ENCODE assay signal across 18 cellular contexts in genomic region chr9:127739614-127740322, GRCh38. TPM values are rescaled to one million over a fixed set of nuclear protein-coding genes. Genes with fewer than 3 reads are reported as not detected.
A peak's percentile ranks its signal among the peaks of the same experiment; 100 is the strongest.
DNase-seq lines count a peak whose midpoint lies in the region; TF ChIP-seq lines count a peak whose summit lies in the region.
"Had no signal": no experiment of that assay in that cellular context is flagged by ENCODE, and none has a peak within 500 bp of the region (broad histone marks: within the 10 kb centered on the region; RNA-seq: fewer than 3 reads in every experiment).

No MANE protein-coding gene starts in this region.

- H2AFZ ChIP-seq in neuronal stem cell (ENCODE audit: low read length) = peak overlapping the region; percentile 32

- H3K27ac ChIP-seq in esophagus squamous epithelium = peak overlapping the region; percentile 67 to 89 (median 86)
- H3K27ac ChIP-seq in neuronal stem cell (replicated peaks; ENCODE audit: low read length) = no peak overlapping the region
- H3K27ac ChIP-seq in uterus = peak overlapping the region; percentile 61 to 72
- H3K27ac ChIP-seq: colonic mucosa had no signal

- no peak overlapping the region for H4K8ac ChIP-seq in neuronal stem cell (ENCODE audit: low read depth, low read length)

- H3K18ac ChIP-seq in neuronal stem cell (ENCODE audit: low read length) = no peak overlapping the region

- H3K79me1 ChIP-seq in neuronal stem cell (ENCODE audit: low read depth, low read length) = no peaks in the 10 kb centered on the region

- peak overlapping the region; percentile 35 for H3K23ac ChIP-seq in neuronal stem cell (ENCODE audit: low read depth, low read length, poor library complexity)

- peak overlapping the region; percentile 74 for H2AK5ac ChIP-seq in neuronal stem cell (ENCODE audit: low read depth, low read length)

- H3K36me3 ChIP-seq in esophagus squamous epithelium (peaks cover 0 to 36% (median 0%) of the 10 kb centered on the region in 3 donors), neuronal stem cell (replicated peaks in 1 of 2; ENCODE audit: control insufficient read depth in 2 of 2, insufficient read depth in 2 of 2, low read length in 2 of 2) (peaks cover 0 to 6% of the 10 kb centered on the region in 2 donors), uterus (no peaks in the 10 kb centered on the region)
- H3K36me3 ChIP-seq: colonic mucosa had no signal

- TF ChIP-seq POLR2A in esophagus squamous epithelium (IDR thresholded peaks at IDR 0.05) (no peak), uterus (IDR thresholded peaks at IDR 0.05) (no peak)

- H3K4me3 ChIP-seq in esophagus squamous epithelium (peak overlapping the region in 1 of 4 donors; percentile 12), neuronal stem cell (ENCODE audit: low read length in 2 of 2) (no peak overlapping the region), uterus (no peak overlapping the region)
- H3K4me3 ChIP-seq: colonic mucosa, Peyer's patch had no signal

- TF ChIP-seq CTCF in esophagus squamous epithelium (IDR thresholded peaks at IDR 0.05) (no peak), uterus (IDR thresholded peaks at IDR 0.05) (no peak)

- WGBS in esophagus squamous epithelium, 2 donors = 53 to 60% methylated on average over 3 to 6 of the region's 18 CpGs
- no CpG with 5 or more reads among the region's 18 CpGs for WGBS in neuronal stem cell (ENCODE audit: extremely low coverage in 2 of 2, insufficient read length in 2 of 2, insufficient replicate concordance in 1 of 2), 2 donors

- H2BK15ac ChIP-seq in neuronal stem cell (ENCODE audit: low read length) = no peak overlapping the region

- H3K9me3 ChIP-seq in esophagus squamous epithelium (no peaks in the 10 kb centered on the region), neuronal stem cell (replicated peaks in 1 of 2; ENCODE audit: control insufficient read depth in 2 of 2, insufficient read depth in 1 of 2, low read depth in 1 of 2, low read length in 2 of 2) (no peaks in the 10 kb centered on the region), uterus (no peaks in the 10 kb centered on the region)
- H3K9me3 ChIP-seq: colonic mucosa, Peyer's patch had no signal

- intact Hi-C loops in esophagus squamous epithelium (cut with DNase I) (loop anchor here (5.0 to 10.0 kb wide), 3 partner anchors 43 to 183 kb away; partner anchors contain the start of gene AK1), uterus (cut with DNase I; ENCODE audit: low total_unique reads) (loop anchor here (5.0 kb wide), 1 partner anchor 128 kb away; no protein-coding TSS in a partner anchor)

- peak; percentile 71 for DNase-seq in DMS 273 (lab: John Stamatoyannopoulos, UW; ENCODE audit: unreplicated experiment)
- DNase-seq in DMS 273 treated with DMSO at 0.1 percent for 48 hours (lab: John Stamatoyannopoulos, UW) = no peak
- no peak for DNase-seq in esophagus squamous epithelium (lab: John Stamatoyannopoulos, UW)
- DNase-seq in neuronal stem cell (ENCODE audit: low spot score) = no peak
- DNase-seq in uterus = peak; percentile 40 to 53
- DNase-seq in NCI-H2196 treated with DMSO at 0.1 percent for 48 hours (lab: John Stamatoyannopoulos, UW; ENCODE audit: unreplicated experiment) = no peak
- DNase-seq in HCEC 1CT = no peak
- DNase-seq in NCI-H1930 (lab: John Stamatoyannopoulos, UW) = no peak
- DNase-seq: 8988T; activated CD4-positive, alpha-beta T cell treated with anti-CD3 and anti-CD28 coated beads for 4 hours; activated naive CD8-positive, alpha-beta T cell treated with anti-CD3 and anti-CD28 coated beads, Interleukin-2, amount 50 U/mL, for 24 hours; activated T-cell treated with anti-CD3 and anti-CD28 coated beads, Interleukin-2, amount 50 U/mL, for 1 hour; foreskin melanocyte; NCI-H1092 treated with DMSO at 0.1 percent for 48 hours; stimulated activated CD4-positive, alpha-beta T cell treated with anti-CD3 and anti-CD28 coated beads, Interleukin-2, amount 100 ng/mL, for 24 hours had no signal

- no peak overlapping the region for H3K4me2 ChIP-seq in neuronal stem cell (ENCODE audit: insufficient read depth, low read length, poor library complexity, severe bottlenecking)

- H2BK120ac ChIP-seq in neuronal stem cell (ENCODE audit: low read depth, low read length) = no peak overlapping the region

- H3K4me1 ChIP-seq in esophagus squamous epithelium (peaks cover 9 to 49% (median 21%) of the 10 kb centered on the region in 3 donors), neuronal stem cell (ENCODE audit: control insufficient read depth in 2 of 2, insufficient read depth in 1 of 2, low read depth in 1 of 2, low read length in 2 of 2) (peaks cover 8 to 17% of the 10 kb centered on the region in 2 donors), uterus (no peaks in the 10 kb centered on the region)
- H3K4me1 ChIP-seq: colonic mucosa had no signal

- H3K9ac ChIP-seq in neuronal stem cell (ENCODE audit: low read depth, low read length, poor library complexity) = no peak overlapping the region

- H2BK12ac ChIP-seq in neuronal stem cell (ENCODE audit: low read length) = no peak overlapping the region

- no peak overlapping the region for H3K4ac ChIP-seq in neuronal stem cell (ENCODE audit: low read length)

- peak overlapping the region; percentile 68 for H4K91ac ChIP-seq in neuronal stem cell (ENCODE audit: low read depth, low read length, poor library complexity)

- H3K14ac ChIP-seq in neuronal stem cell (ENCODE audit: low read length) = no peak overlapping the region

- peaks cover 0 to 8% (median 0%) of the 10 kb centered on the region in 4 donors for H3K27me3 ChIP-seq in esophagus squamous epithelium
- H3K27me3 ChIP-seq in neuronal stem cell (ENCODE audit: control insufficient read depth in 3 of 3, insufficient read depth in 3 of 3, low read depth in 1 of 3, low read length in 3 of 3) = peaks cover 0 to 3% (median 0%) of the 10 kb centered on the region in 3 experiments
- no peaks in the 10 kb centered on the region for H3K27me3 ChIP-seq in uterus
- H3K27me3 ChIP-seq: colonic mucosa had no signal

- peak overlapping the region; percentile 49 for H2BK5ac ChIP-seq in neuronal stem cell (ENCODE audit: low read length)

RNA-seq across cellular contexts. Expression of gene TOR2A, which starts 4.7 kb away (rescaled TPM):
- 10 to 100 TPM; 10.7 to 12.5 (median 11.5) TPM for total RNA-seq in esophagus squamous epithelium
- 16.4 TPM for polyA plus RNA-seq in neuronal stem cell (2013, experiment 1 of 2)
- polyA plus RNA-seq in neuronal stem cell (2013, experiment 2 of 2) = 16.7 TPM
- total RNA-seq in uterus = 10 to 100 TPM in 2 of 4 donors, 1 to 10 TPM in 2; 2.0 to 73.8 (median 7.0) TPM

RNA-seq across cellular contexts. Expression of gene TTC16, which starts 23.9 kb away (rescaled TPM):
- under 1 TPM in 2 of 4 donors, not detected in 2; under 0.01 to 0.23 TPM for total RNA-seq in esophagus squamous epithelium
- not detected for polyA plus RNA-seq in neuronal stem cell (2013, experiment 1 of 2)
- polyA plus RNA-seq in neuronal stem cell (2013, experiment 2 of 2) = not detected
- 10 to 100 TPM in 1 of 4 donors, under 1 TPM in 2, not detected in 1; 0.48 to 12.6 (median 0.67) TPM for total RNA-seq in uterus
- total RNA-seq: NCI-H460, Peyer's patch had no signal

RNA-seq across cellular contexts. Expression of gene PTRH1, which starts 24.3 kb away (rescaled TPM):
- total RNA-seq in esophagus squamous epithelium = 10 to 100 TPM in 3 of 4 donors, 1 to 10 TPM in 1; 4.5 to 12.6 (median 11.6) TPM
- polyA plus RNA-seq in neuronal stem cell (2013, experiment 1 of 2) = 4.0 TPM
- polyA plus RNA-seq in neuronal stem cell (2013, experiment 2 of 2) = 3.8 TPM
- 10 to 100 TPM in 2 of 4 donors, 1 to 10 TPM in 2; 3.8 to 18.4 (median 10.4) TPM for total RNA-seq in uterus

RNA-seq across cellular contexts. Expression of gene CFAP157, which starts 33.0 kb away (rescaled TPM):
- total RNA-seq in esophagus squamous epithelium (under 1 TPM in 1 of 4 donors, not detected in 3; 0.19 TPM), uterus (1 to 10 TPM in 3 of 4 donors, not detected in 1; 2.1 to 5.4 (median 4.4) TPM)
- 0.03 TPM for polyA plus RNA-seq in neuronal stem cell (2013, experiment 1 of 2)
- polyA plus RNA-seq in neuronal stem cell (2013, experiment 2 of 2) = 0.06 TPM
- total RNA-seq: NCI-H460 had no signal

RNA-seq across cellular contexts. Expression of gene SH2D3C, which starts 38.7 kb away (rescaled TPM):
- total RNA-seq in esophagus squamous epithelium (1 to 10 TPM in 3 of 4 donors, under 1 TPM in 1; 0.38 to 4.8 (median 2.8) TPM), uterus (10 to 100 TPM in 3 of 4 donors, 1 to 10 TPM in 1; 3.6 to 38.1 (median 19.8) TPM)
- polyA plus RNA-seq in neuronal stem cell (2013, experiment 1 of 2) = 2.8 TPM
- 2.5 TPM for polyA plus RNA-seq in neuronal stem cell (2013, experiment 2 of 2)

Comparison
In these comparisons a context has a peak if more than half of its experiments do, and no peak if none do; other contexts are left out.
1. DNase-seq: peak in DMS 273 (single experiment) and uterus (2 of 2); none in DMS 273 treated with DMSO at 0.1 percent for 48 hours (single experiment), esophagus squamous epithelium (single experiment), neuronal stem cell (single experiment), NCI-H2196 treated with DMSO at 0.1 percent for 48 hours (single experiment), HCEC 1CT (single experiment) and NCI-H1930 (0 of 2).